8 cellular contexts compared by ENCODE assay signal in the genomic region with DNA sequence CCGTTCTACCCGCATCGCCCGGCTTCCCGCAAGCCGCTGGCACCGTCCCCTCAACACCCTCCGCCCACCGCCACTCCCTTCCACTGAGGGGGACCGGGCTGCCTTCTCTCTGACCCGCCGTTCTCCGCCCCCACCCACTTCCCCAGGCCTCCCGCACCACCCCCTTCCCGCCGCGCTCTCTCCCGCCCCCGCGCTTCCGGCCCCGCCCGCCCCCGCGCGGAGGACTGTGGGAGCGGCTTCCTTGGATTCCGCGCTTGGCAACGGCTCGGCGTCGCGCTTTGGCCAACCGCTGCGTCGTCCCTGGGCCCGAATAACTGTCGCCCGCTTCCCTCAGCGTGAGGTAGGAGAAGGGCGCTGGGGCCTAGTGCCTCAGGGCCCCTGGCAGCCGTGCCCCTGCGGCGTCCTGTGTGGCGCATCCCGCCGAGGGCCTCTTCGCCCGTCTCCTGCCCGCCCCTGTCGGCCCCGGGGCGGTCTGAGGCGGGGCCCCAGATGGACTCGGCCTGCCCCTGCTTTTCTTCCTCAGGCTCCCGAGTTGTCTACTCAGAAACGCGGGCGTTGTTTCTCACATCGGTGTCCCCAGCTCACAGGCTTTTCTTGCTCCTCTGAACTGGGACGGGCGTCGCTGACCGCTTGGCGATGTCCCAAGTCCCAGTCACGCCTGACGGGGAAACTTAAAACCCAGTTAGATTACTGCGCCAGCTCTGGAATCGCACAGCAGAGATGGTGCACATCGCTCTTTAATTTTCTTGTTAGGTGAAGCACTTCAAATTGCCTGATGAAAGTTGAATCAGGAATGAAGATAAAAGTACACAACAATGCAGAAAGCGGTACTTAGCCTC. TPM values are rescaled to one million over a fixed set of nuclear protein-coding genes. Genes with fewer than 3 reads are reported as not detected.
DNase-seq lines count a peak whose midpoint lies in the region; ATAC-seq and TF ChIP-seq lines count a peak whose summit lies in the region.

A gene with protein sequence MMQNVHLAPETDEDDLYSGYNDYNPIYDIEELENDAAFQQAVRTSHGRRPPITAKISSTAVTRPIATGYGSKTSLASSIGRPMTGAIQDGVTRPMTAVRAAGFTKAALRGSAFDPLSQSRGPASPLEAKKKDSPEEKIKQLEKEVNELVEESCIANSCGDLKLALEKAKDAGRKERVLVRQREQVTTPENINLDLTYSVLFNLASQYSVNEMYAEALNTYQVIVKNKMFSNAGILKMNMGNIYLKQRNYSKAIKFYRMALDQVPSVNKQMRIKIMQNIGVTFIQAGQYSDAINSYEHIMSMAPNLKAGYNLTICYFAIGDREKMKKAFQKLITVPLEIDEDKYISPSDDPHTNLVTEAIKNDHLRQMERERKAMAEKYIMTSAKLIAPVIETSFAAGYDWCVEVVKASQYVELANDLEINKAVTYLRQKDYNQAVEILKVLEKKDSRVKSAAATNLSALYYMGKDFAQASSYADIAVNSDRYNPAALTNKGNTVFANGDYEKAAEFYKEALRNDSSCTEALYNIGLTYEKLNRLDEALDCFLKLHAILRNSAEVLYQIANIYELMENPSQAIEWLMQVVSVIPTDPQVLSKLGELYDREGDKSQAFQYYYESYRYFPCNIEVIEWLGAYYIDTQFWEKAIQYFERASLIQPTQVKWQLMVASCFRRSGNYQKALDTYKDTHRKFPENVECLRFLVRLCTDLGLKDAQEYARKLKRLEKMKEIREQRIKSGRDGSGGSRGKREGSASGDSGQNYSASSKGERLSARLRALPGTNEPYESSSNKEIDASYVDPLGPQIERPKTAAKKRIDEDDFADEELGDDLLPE (plus strand): TSS at position 241 of the 839 bp plus-strand sequence. CDS start 7,229 bp downstream, outside the sequence.

- DNase-seq in AML-193 (lab: John Stamatoyannopoulos, UW) (peak; percentile 96 to 99), NCI-H446 treated with DMSO at 0.1 percent for 48 hours (lab: John Stamatoyannopoulos, UW) (peak; percentile 71), cerebellum (ENCODE audit: low spot score) (peak; percentile 92), kidney epithelial cell (ENCODE audit: low read depth) (peak; percentile 38)
- peak; percentile 73 for DNase-seq in activated CD4-positive, alpha-beta T cell treated with anti-CD3 and anti-CD28 coated beads for 1 hour
- DNase-seq in stimulated activated CD4-positive, alpha-beta T cell treated with anti-CD3 and anti-CD28 coated beads, Interleukin-15, amount 100 ng/mL, for 1 hour (ENCODE audit: low read depth in 1 of 2, low spot score in 1 of 2), result peak; percentile 68 to 72

- ATAC-seq in GM19043 (IDR thresholded peaks at IDR 0.05; ENCODE audit: low read depth, unreplicated experiment), result peak; percentile 73
- ATAC-seq in HG03342 (IDR thresholded peaks at IDR 0.05; ENCODE audit: unreplicated experiment), result peak; percentile 86

- no peaks in the 10 kb centered on the region for H3K27me3 ChIP-seq in kidney epithelial cell (ENCODE audit: control insufficient read depth, insufficient read depth, low read length)

- TF ChIP-seq CTCF in kidney epithelial cell (IDR thresholded peaks at IDR 0.05; ENCODE audit: insufficient read depth, low read length, poor library complexity, severe bottlenecking), result no peak

- no peaks in the 10 kb centered on the region for H3K36me3 ChIP-seq in kidney epithelial cell (ENCODE audit: control insufficient read depth, insufficient read depth, low read length)

- peak within 1 kb of the TSS; percentile 92 for H3K4me3 ChIP-seq in kidney epithelial cell (ENCODE audit: low read depth, low read length)

RNA-seq across cellular contexts. Expression of the gene that starts here (rescaled TPM):
- total RNA-seq in cerebellum, result 30.2 TPM
- total RNA-seq in kidney epithelial cell, result 8.1 and 12.2 TPM in 2 replicates

Comparison
In these comparisons a context has a peak if more than half of its experiments do, and no peak if none do; other contexts are left out.
1. Peak in every context shown above with its lines: DNase-seq, ATAC-seq and H3K4me3 ChIP-seq.
2. DNase-seq: peak in every context shown above with its lines; median percentile 98 in AML-193; 92 in cerebellum; 73 in activated CD4-positive, alpha-beta T cell treated with anti-CD3 and anti-CD28 coated beads for 1 hour; 71 in NCI-H446 treated with DMSO at 0.1 percent for 48 hours; 70 in stimulated activated CD4-positive, alpha-beta T cell treated with anti-CD3 and anti-CD28 coated beads, Interleukin-15, amount 100 ng/mL, for 1 hour; 38 in kidney epithelial cell.